8 cellular contexts compared by ENCODE assay signal in the genomic region with DNA sequence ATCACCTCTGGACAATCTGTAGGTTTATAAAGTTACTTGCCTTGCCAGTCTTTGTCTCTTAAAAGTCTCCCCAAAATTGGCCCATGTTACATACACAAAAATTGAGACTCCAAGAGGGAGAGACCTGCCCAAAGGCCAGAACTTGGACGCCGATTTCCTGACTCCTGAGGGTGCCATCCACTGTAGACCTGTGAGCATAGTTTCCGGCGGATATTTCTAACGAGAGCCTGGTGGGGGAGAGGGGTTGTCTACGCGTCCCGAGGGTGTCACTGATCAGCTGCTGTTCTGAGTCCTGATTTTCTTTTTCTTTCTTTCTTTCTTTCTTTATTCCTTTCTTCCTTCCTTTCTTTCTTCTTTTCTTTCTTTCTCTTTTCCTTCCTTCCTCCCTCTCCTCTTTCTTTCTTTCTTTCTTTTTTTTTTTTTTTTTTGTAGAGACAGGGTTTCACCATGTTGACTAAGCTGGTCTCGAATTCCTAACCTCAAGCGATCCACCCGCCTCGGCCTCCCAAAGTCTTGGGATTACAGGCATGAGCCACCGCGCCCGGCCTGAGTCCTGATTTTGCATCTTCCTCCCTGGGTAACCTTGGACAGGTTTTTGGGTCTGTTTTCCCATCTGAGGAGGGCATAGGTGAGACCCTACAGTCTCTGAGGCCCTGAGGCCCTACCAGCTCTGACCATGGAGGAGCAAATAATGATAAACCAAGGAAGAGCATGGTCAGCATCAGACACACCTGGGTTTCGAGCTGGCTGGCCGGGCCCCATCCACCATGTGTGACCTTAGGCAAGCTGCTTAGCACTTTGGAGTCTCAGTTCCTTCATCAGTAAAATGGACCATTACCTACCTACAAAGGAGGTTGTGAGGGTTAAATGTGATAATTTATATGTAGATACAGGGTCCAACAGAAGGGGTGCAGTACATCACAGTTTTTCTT. TPM values are rescaled to one million over a fixed set of nuclear protein-coding genes. Genes with fewer than 3 reads are reported as not detected.
DNase-seq lines count a peak whose midpoint lies in the region; ATAC-seq and TF ChIP-seq lines count a peak whose summit lies in the region.

No MANE protein-coding gene starts in this region.

- no peak for ATAC-seq in HG03442 (IDR thresholded peaks at IDR 0.05; ENCODE audit: unreplicated experiment)

- no peak for TF ChIP-seq POLR2A in spleen (IDR thresholded peaks at IDR 0.05)

- intact Hi-C loops in spleen (cut with DNase I; ENCODE audit: low total_unique reads) = no loop called here

- H3K4me1 ChIP-seq in SJSA1 (replicated peaks) (no peaks in the 10 kb centered on the region), spleen (peaks cover 10 to 43% (median 25%) of the 10 kb centered on the region in 6 donors)

- no peak overlapping the region for H3K4me3 Mint-ChIP-seq in T-helper 2 cell treated with Interferon-gamma antibody and Interleukin-4, amounts not matched to agents 5 μg/mL and 100 μg/mL, for 36 hours
- H3K4me3 Mint-ChIP-seq in immature natural killer cell = peak overlapping the region in 4 of 5 donors; percentile 48 to 95 (median 50)

- DNase-seq in T-helper 2 cell treated with Interferon-gamma antibody and Interleukin-4, amounts not matched to agents 5 μg/mL and 100 μg/mL, for 36 hours (ENCODE audit: low spot score) = no peak
- DNase-seq in T-helper 2 cell (no peak), SJSA1 (ENCODE audit: low read depth in 1 of 2, low spot score in 2 of 2) (no peak), immature natural killer cell (no peak), spleen (peak; percentile 73)
- DNase-seq in stimulated activated CD4-positive, alpha-beta T cell treated with anti-CD3 and anti-CD28 coated beads, Interleukin-15, amount 100 ng/mL, for 24 hours = no peak
- DNase-seq in effector CD4-positive, alpha-beta T cell = no peak

- H3K36me3 Mint-ChIP-seq in T-helper 2 cell treated with Interferon-gamma antibody and Interleukin-4, amounts not matched to agents 5 μg/mL and 100 μg/mL, for 36 hours (ENCODE audit: low read depth) = peaks cover 20% of the 10 kb centered on the region
- no peaks in the 10 kb centered on the region for H3K36me3 Mint-ChIP-seq in immature natural killer cell

- 90 to 96% (median 93%) methylated on average over 17 of the region's 17 CpGs for WGBS in spleen, 5 donors

- H3K27me3 ChIP-seq in SJSA1 (replicated peaks) (no peaks in the 10 kb centered on the region), spleen (replicated peaks in 1 of 7) (no peaks in the 10 kb centered on the region)

- no peak for TF ChIP-seq CTCF in spleen (IDR thresholded peaks at IDR 0.05 in 8 of 11, conservative IDR thresholded peaks at IDR 0.05 in 3 of 11)

- H3K9me3 Mint-ChIP-seq in T-helper 2 cell treated with Interferon-gamma antibody and Interleukin-4, amounts not matched to agents 5 μg/mL and 100 μg/mL, for 36 hours = no peaks in the 10 kb centered on the region
- no peaks in the 10 kb centered on the region for H3K9me3 Mint-ChIP-seq in immature natural killer cell

- H3K4me3 ChIP-seq in SJSA1 (peak overlapping the region; percentile 85), spleen (peak overlapping the region in 2 of 8 donors; percentile 92 to 93)

- peak overlapping the region; percentile 1 for H3K27ac Mint-ChIP-seq in T-helper 2 cell treated with Interferon-gamma antibody and Interleukin-4, amounts not matched to agents 5 μg/mL and 100 μg/mL, for 36 hours
- peak overlapping the region in 1 of 6 donors; percentile 11 for H3K27ac Mint-ChIP-seq in immature natural killer cell

- H3K36me3 ChIP-seq in SJSA1 (peaks cover 31% of the 10 kb centered on the region), spleen (peaks cover 0 to 26% (median 10%) of the 10 kb centered on the region in 6 donors)

- H3K9me3 ChIP-seq in SJSA1 (replicated peaks) (no peaks in the 10 kb centered on the region), spleen (no peaks in the 10 kb centered on the region)

- H3K4me1 Mint-ChIP-seq in T-helper 2 cell treated with Interferon-gamma antibody and Interleukin-4, amounts not matched to agents 5 μg/mL and 100 μg/mL, for 36 hours (ENCODE audit: low read depth) = peaks cover 13% of the 10 kb centered on the region
- H3K4me1 Mint-ChIP-seq in immature natural killer cell = peaks cover 22 to 25% of the 10 kb centered on the region in 2 donors

- H3K27ac ChIP-seq in SJSA1 (no peak overlapping the region), spleen (peak overlapping the region in 1 of 8 donors; percentile 95)

- peaks cover 8% of the 10 kb centered on the region for H3K27me3 Mint-ChIP-seq in T-helper 2 cell treated with Interferon-gamma antibody and Interleukin-4, amounts not matched to agents 5 μg/mL and 100 μg/mL, for 36 hours (ENCODE audit: low read depth)
- peaks cover 0 to 9% (median 9%) of the 10 kb centered on the region in 3 donors for H3K27me3 Mint-ChIP-seq in immature natural killer cell (ENCODE audit: low read depth in 3 of 3)

RNA-seq across cellular contexts. Expression of a gene that starts 1.0 kb away (rescaled TPM):
- total RNA-seq in SJSA1 (2014; rRNA removed; shearing (Covaris generic)) = 16.0 and 16.8 TPM in 2 replicates
- 10 to 100 TPM in 2 of 3 donors, 1 to 10 TPM in 1; 5.7 to 18.3 (median 11.5) TPM for polyA plus RNA-seq in immature natural killer cell
- total RNA-seq in spleen = 10 to 100 TPM; 24.9 to 43.9 (median 39.8) TPM
- 10 to 100 TPM; 13.0 to 22.8 (median 20.6) TPM for polyA plus RNA-seq in spleen

RNA-seq across cellular contexts. Expression of a gene that starts 45.8 kb away (rescaled TPM):
- 12.0 and 15.3 TPM in 2 replicates for total RNA-seq in SJSA1 (2014; rRNA removed; shearing (Covaris generic))
- polyA plus RNA-seq in immature natural killer cell (under 1 TPM in 1 of 3 donors, not detected in 2; 0.08 TPM), spleen (10 to 100 TPM in 1 of 3 donors, 1 to 10 TPM in 2; 5.2 to 10.0 (median 10.0) TPM)
- 10 to 100 TPM in 2 of 7 donors, 1 to 10 TPM in 5; 7.7 to 13.0 (median 8.8) TPM for total RNA-seq in spleen

RNA-seq across cellular contexts. Expression of a gene that starts 46.0 kb away (rescaled TPM):
- 19.0 and 30.6 TPM in 2 replicates for total RNA-seq in SJSA1 (2014; rRNA removed; shearing (Covaris generic))
- polyA plus RNA-seq in immature natural killer cell (10 to 100 TPM; 68.2 to 81.9 (median 81.8) TPM), spleen (10 to 100 TPM; 75.2 to 91.1 (median 78.3) TPM)
- total RNA-seq in spleen = 10 to 100 TPM; 20.3 to 31.4 (median 26.3) TPM
